25 cellular contexts compared by ENCODE assay signal in genomic region chr12:105567061-105567460, GRCh38.
DNase-seq lines count a peak whose midpoint lies in the region; ATAC-seq, FAIRE-seq and TF ChIP-seq lines count a peak whose summit lies in the region.
"Had no signal": no experiment of that assay in that cellular context is flagged by ENCODE, and none has a peak within 500 bp of the region (broad histone marks: within the 10 kb centered on the region; RNA-seq: fewer than 3 reads in every experiment).

No MANE protein-coding gene starts in this region.

- H3K9ac ChIP-seq in keratinocyte (ENCODE audit: control insufficient read depth, extremely low read depth, insufficient read depth, low read length), result no peak overlapping the region
- H3K9ac ChIP-seq: BLaER1, GM23248 had no signal

- WGBS in aorta, 2 donors, result 97% methylated on average over 1 of the region's 1 CpG

- H3K9me3 ChIP-seq in keratinocyte (ENCODE audit: control insufficient read depth, low read depth, low read length) (no peaks in the 10 kb centered on the region), aorta (ENCODE audit: control insufficient read depth, low read length) (no peaks in the 10 kb centered on the region), vagina (no peaks in the 10 kb centered on the region)
- H3K9me3 ChIP-seq: BLaER1, HAP-1, SJCRH30 had no signal

- no peak overlapping the region for H3K4me3 ChIP-seq in astrocyte of the spinal cord (ENCODE audit: low read depth, low read length)
- no peak overlapping the region for H3K4me3 ChIP-seq in keratinocyte (ENCODE audit: control insufficient read depth in 2 of 3, extremely low read depth in 1 of 3, insufficient read depth in 2 of 3, low read depth in 1 of 3, low read length in 3 of 3)
- H3K4me3 ChIP-seq in aorta (ENCODE audit: low read length in 2 of 2), result no peak overlapping the region
- no peak overlapping the region for H3K4me3 ChIP-seq in vagina
- H3K4me3 ChIP-seq: BLaER1, GM23248, HAP-1, SJCRH30 had no signal

- in situ Hi-C loops in astrocyte of the spinal cord (cut with HindIII; ENCODE audit: low sequenced_read_pairs), result no loop called here

- intact Hi-C loops in aorta (cut with DNase I), result no loop called here
- intact Hi-C loops in vagina (cut with DNase I), result no loop called here

- DNase-seq in M059J (ENCODE audit: low read depth), result peak; percentile 43
- DNase-seq in astrocyte of the spinal cord (ENCODE audit: low read depth, low spot score), result peak; percentile 20
- no peak for DNase-seq in keratinocyte (ENCODE audit: low read depth, low spot score)
- no peak for DNase-seq in aorta
- DNase-seq in vagina (ENCODE audit: extremely low spot score in 2 of 2), result no peak
- DNase-seq in stimulated activated CD4-positive, alpha-beta T cell treated with anti-CD3 and anti-CD28 coated beads, Interleukin-15, amount 100 ng/mL, for 24 hours, result no peak
- DNase-seq: ACHN; CD4-positive, alpha-beta T cell; COR-L47; DND-41; GM23248; KG1; NCI-H1105; NCI-H146; NCI-H2029; NCI-H2227 treated with DMSO at 0.1 percent for 48 hours; NCI-H510A treated with DMSO at 0.1 percent for 48 hours; NCI-H748 treated with DMSO at 0.1 percent for 48 hours; NK-92 treated with Interleukin-12 subunit alpha and Interleukin-12 subunit beta, amount 100 ng/mL, for 24 hours; SJCRH30 had no signal

- dilution Hi-C loops in keratinocyte (cut with MboI; ENCODE audit: extremely low pct_ligation_motif_present, low sequenced_read_pairs), result no loop called here

- no peaks in the 10 kb centered on the region for H4K20me1 ChIP-seq in keratinocyte (ENCODE audit: control insufficient read depth, extremely low read depth, insufficient read depth, low read length)

- no peak overlapping the region for H2AFZ ChIP-seq in keratinocyte (ENCODE audit: control insufficient read depth, low read length)
- H2AFZ ChIP-seq: GM23248 had no signal

- ATAC-seq in aorta (ENCODE audit: low FRiP score) (no peak), HG02981 (IDR thresholded peaks at IDR 0.05; ENCODE audit: unreplicated experiment) (no peak)

- TF ChIP-seq CTCF in astrocyte of the spinal cord (IDR thresholded peaks at IDR 0.05; ENCODE audit: low read depth, low read length), result no peak
- no peak for TF ChIP-seq CTCF in keratinocyte (optimal IDR thresholded peaks at IDR 0.05 in 1 of 3, IDR thresholded peaks at IDR 0.05 in 1 of 3, conservative IDR thresholded peaks at IDR 0.05 in 1 of 3; ENCODE audit: extremely low read depth in 1 of 3, insufficient read depth in 2 of 3, low read length in 3 of 3)
- TF ChIP-seq CTCF in vagina (IDR thresholded peaks at IDR 0.05), result no peak

- no peaks in the 10 kb centered on the region for H3K36me3 ChIP-seq in keratinocyte (ENCODE audit: control insufficient read depth in 2 of 2, extremely low read depth in 1 of 2, insufficient read depth in 2 of 2, low read length in 2 of 2)
- no peaks in the 10 kb centered on the region for H3K36me3 ChIP-seq in aorta (ENCODE audit: control insufficient read depth in 1 of 2, insufficient read depth in 2 of 2, low read length in 1 of 2)
- H3K36me3 ChIP-seq in vagina, result no peaks in the 10 kb centered on the region
- H3K36me3 ChIP-seq: BLaER1, HAP-1, SJCRH30 had no signal

- no peak overlapping the region for H3K27ac ChIP-seq in keratinocyte (ENCODE audit: control insufficient read depth, insufficient read depth, low read length)
- no peak overlapping the region for H3K27ac ChIP-seq in aorta (ENCODE audit: low read depth in 1 of 2, low read length in 2 of 2)
- no peak overlapping the region for H3K27ac ChIP-seq in vagina
- H3K27ac ChIP-seq: BLaER1, GM23248, SJCRH30 had no signal

- H3K4me1 ChIP-seq in keratinocyte (ENCODE audit: control insufficient read depth, extremely low read depth, insufficient read depth, low read length) (peaks cover 8% of the 10 kb centered on the region), aorta (ENCODE audit: control insufficient read depth in 1 of 2, insufficient read depth in 2 of 2, low read length in 2 of 2) (no peaks in the 10 kb centered on the region), vagina (no peaks in the 10 kb centered on the region)
- H3K4me1 ChIP-seq: HAP-1 had no signal

- no peaks in the 10 kb centered on the region for H3K79me2 ChIP-seq in keratinocyte (ENCODE audit: control insufficient read depth, insufficient read depth, low read length)

- no peak for TF ChIP-seq POLR2A in vagina (IDR thresholded peaks at IDR 0.05)

- H3K27me3 ChIP-seq in keratinocyte (ENCODE audit: control insufficient read depth, extremely low read depth, insufficient read depth, low read length) (no peaks in the 10 kb centered on the region), aorta (ENCODE audit: control insufficient read depth in 1 of 2, insufficient read depth in 2 of 2, low read length in 1 of 2) (no peaks in the 10 kb centered on the region), vagina (no peaks in the 10 kb centered on the region)
- H3K27me3 ChIP-seq: BLaER1, SJCRH30 had no signal

- no peak overlapping the region for H3K4me2 ChIP-seq in keratinocyte (ENCODE audit: control insufficient read depth, extremely low read depth, insufficient read depth, low read depth, low read length)
- H3K4me2 ChIP-seq: BLaER1 had no signal

- peak; percentile 17 for FAIRE-seq in keratinocyte (lab: Jason Lieb, UNC)
- FAIRE-seq: GM12891, HTR-8/SVneo had no signal

- H3K9me1 ChIP-seq in keratinocyte (ENCODE audit: control insufficient read depth, extremely low read depth, insufficient read depth, low read length), result no peaks in the 10 kb centered on the region

Comparison
In these comparisons a context has a peak if more than half of its experiments do, and no peak if none do; other contexts are left out.
1. DNase-seq: peak in M059J (single experiment) and astrocyte of the spinal cord (single experiment); none in keratinocyte (single experiment), aorta (0 of 2), vagina (0 of 2) and stimulated activated CD4-positive, alpha-beta T cell treated with anti-CD3 and anti-CD28 coated beads, Interleukin-15, amount 100 ng/mL, for 24 hours (single experiment).